In genomic region chr9:97398999-97399758, GRCh38 we compare ENCODE assay signal across 9 cellular contexts. TPM values are rescaled to one million over a fixed set of nuclear protein-coding genes. Genes with fewer than 3 reads are reported as not detected.
DNase-seq lines count a peak whose midpoint lies in the region; ATAC-seq and TF ChIP-seq lines count a peak whose summit lies in the region.
"Had no signal": no experiment of that assay in that cellular context is flagged by ENCODE, and none has a peak within 500 bp of the region (broad histone marks: within the 10 kb centered on the region; RNA-seq: fewer than 3 reads in every experiment).

No MANE protein-coding gene starts in this region.

- H4K8ac ChIP-seq in H9 (replicated peaks; ENCODE audit: insufficient read length, low read depth, low read length), result no peak overlapping the region

- H3K36me3 Mint-ChIP-seq in H9 (ENCODE audit: insufficient read depth in 1 of 3, low read depth in 3 of 3), result peaks cover 5 to 14% (median 8%) of the 10 kb centered on the region in 3 experiments
- peaks cover 12% of the 10 kb centered on the region for H3K36me3 Mint-ChIP-seq in activated CD8-positive, alpha-beta memory T cell treated with anti-CD3 and anti-CD28 coated beads, Interleukin-2, amount 10 ng/mL, durations not matched to agents 7 days and 5 days
- H3K36me3 Mint-ChIP-seq in natural killer cell treated with Interleukin-12 subunit alpha and Interleukin-12 subunit beta and Interleukin-15 and Interleukin-18, amount 100 ng/mL, for 72 hours, result peaks cover 9% of the 10 kb centered on the region

- CTCF ChIA-PET in activated CD8-positive, alpha-beta memory T cell treated with anti-CD3 and anti-CD28 coated beads, Interleukin-2, amount 10 ng/mL, durations not matched to agents 7 days and 5 days (lab: Charles Lee), result interaction anchor here (0.9 to 8.4 kb wide), 5 partner anchors 9 to 233 kb away, joined by 4 to 70 read pairs (median 5); partner anchors contain the start of gene TDRD7

- no peaks in the 10 kb centered on the region; the same call in 1 of the 2 replicates for H3K4me1 ChIP-seq in H9 (ENCODE audit: insufficient read depth, low read length)

- H2BK120ac ChIP-seq in H9 (ENCODE audit: low read depth, low read length, poor library complexity, severe bottlenecking), result no peak overlapping the region

- H3K14ac ChIP-seq in H9 (ENCODE audit: insufficient read depth, low read length), result no peak overlapping the region

- DNase-seq in CMK (ENCODE audit: low read depth), result peak; percentile 53
- DNase-seq in H9, result peak; percentile 86
- peak; percentile 19 for DNase-seq in NCI-H526 treated with DMSO at 0.1 percent for 48 hours (lab: John Stamatoyannopoulos, UW)
- DNase-seq in activated CD8-positive, alpha-beta memory T cell treated with anti-CD3 and anti-CD28 coated beads, Interleukin-2, amount 10 ng/mL, durations not matched to agents 7 days and 5 days, result peak; percentile 72
- DNase-seq in erythroblast (lab: John Stamatoyannopoulos, UW), result peak; percentile 74 to 86
- peak; percentile 80 for DNase-seq in natural killer cell treated with Interleukin-12 subunit alpha and Interleukin-12 subunit beta and Interleukin-15 and Interleukin-18, amount 100 ng/mL, for 72 hours (ENCODE audit: low spot score)
- peak; percentile 78 for DNase-seq in stimulated activated naive CD8-positive, alpha-beta T cell treated with anti-CD3 and anti-CD28 coated beads, Interleukin-15, Interleukin-2, amounts not matched to agents 100 U/mL and 50 U/mL, for 24 hours

- H2AFZ ChIP-seq in H9 (ENCODE audit: low read length), result no peak overlapping the region

- H3T11ph ChIP-seq in H9 (ENCODE audit: low read length), result no peak overlapping the region

- H3K23ac ChIP-seq in H9 (ENCODE audit: insufficient read length, low read depth, low read length), result no peak overlapping the region

- H3K18ac ChIP-seq in H9 (ENCODE audit: insufficient read length, low read depth, low read length), result no peak overlapping the region

- H3K27ac Mint-ChIP-seq in H9, result no peak overlapping the region
- H3K27ac Mint-ChIP-seq in activated CD8-positive, alpha-beta memory T cell treated with anti-CD3 and anti-CD28 coated beads, Interleukin-2, amount 10 ng/mL, durations not matched to agents 7 days and 5 days, result no peak overlapping the region
- peak overlapping the region in 1 of 2 donors; percentile 33 for H3K27ac Mint-ChIP-seq in natural killer cell treated with Interleukin-12 subunit alpha and Interleukin-12 subunit beta and Interleukin-15 and Interleukin-18, amount 100 ng/mL, for 72 hours
- H3K27ac Mint-ChIP-seq: IgD-negative memory B cell had no signal

- TF ChIP-seq POLR2A in erythroblast (IDR thresholded peaks at IDR 0.05; ENCODE audit: low read length), result no peak

- no peak overlapping the region for H2BK15ac ChIP-seq in H9 (ENCODE audit: low read depth, low read length)

- H3K9me3 ChIP-seq in H9 (ENCODE audit: control insufficient read depth, low read depth, low read length), result no peaks in the 10 kb centered on the region

- H3K79me2 ChIP-seq in H9 (ENCODE audit: insufficient read depth, low read length), result no peaks in the 10 kb centered on the region

- no peak for ATAC-seq in activated CD8-positive, alpha-beta memory T cell treated with anti-CD3 and anti-CD28 coated beads, Interleukin-2, amount 10 ng/mL, durations not matched to agents 7 days and 5 days
- ATAC-seq in natural killer cell treated with Interleukin-12 subunit alpha and Interleukin-12 subunit beta and Interleukin-15 and Interleukin-18, amount 100 ng/mL, for 72 hours, result peak; percentile 34 to 63
- peak; percentile 25 for ATAC-seq in stimulated activated naive CD8-positive, alpha-beta T cell treated with anti-CD3 and anti-CD28 coated beads, Interleukin-15, Interleukin-2, amounts not matched to agents 100 U/mL and 50 U/mL, for 24 hours
- no peak for ATAC-seq in GM21576 (IDR thresholded peaks at IDR 0.05; ENCODE audit: unreplicated experiment)

- no peak overlapping the region for H4K91ac ChIP-seq in H9 (ENCODE audit: insufficient read length, low read depth, low read length)

- TF ChIP-seq CTCF in H9 (conservative IDR thresholded peaks at IDR 0.05), result peak; percentile 97

- H4K5ac ChIP-seq in H9 (ENCODE audit: insufficient read length, low read depth, low read length), result no peak overlapping the region

- no peaks in the 10 kb centered on the region for H3K79me1 ChIP-seq in H9 (ENCODE audit: insufficient read depth, low read depth, low read length, poor library complexity, severe bottlenecking)

- peaks cover 10% of the 10 kb centered on the region for H3K27me3 Mint-ChIP-seq in H9 (ENCODE audit: low read depth)
- H3K27me3 Mint-ChIP-seq in activated CD8-positive, alpha-beta memory T cell treated with anti-CD3 and anti-CD28 coated beads, Interleukin-2, amount 10 ng/mL, durations not matched to agents 7 days and 5 days, result peaks cover 66% of the 10 kb centered on the region
- peaks cover 18 to 21% of the 10 kb centered on the region in 2 donors for H3K27me3 Mint-ChIP-seq in natural killer cell treated with Interleukin-12 subunit alpha and Interleukin-12 subunit beta and Interleukin-15 and Interleukin-18, amount 100 ng/mL, for 72 hours

- H3K56ac ChIP-seq in H9 (ENCODE audit: insufficient read length, low read depth, low read length), result no peak overlapping the region

- H3K27me3 ChIP-seq in H9 (ENCODE audit: insufficient read depth, low read length), result no peaks in the 10 kb centered on the region

- H3K4me3 Mint-ChIP-seq in H9, result no peak overlapping the region
- H3K4me3 Mint-ChIP-seq in activated CD8-positive, alpha-beta memory T cell treated with anti-CD3 and anti-CD28 coated beads, Interleukin-2, amount 10 ng/mL, durations not matched to agents 7 days and 5 days, result no peak overlapping the region
- H3K4me3 Mint-ChIP-seq in natural killer cell treated with Interleukin-12 subunit alpha and Interleukin-12 subunit beta and Interleukin-15 and Interleukin-18, amount 100 ng/mL, for 72 hours, result peak overlapping the region; percentile 68
- H3K4me3 Mint-ChIP-seq: IgD-negative memory B cell had no signal

- H3K4ac ChIP-seq in H9 (ENCODE audit: low read depth, low read length), result no peak overlapping the region

- no peak overlapping the region for H2BK20ac ChIP-seq in H9 (ENCODE audit: low read depth, low read length, poor library complexity, severe bottlenecking)

- no peak overlapping the region for H2AK5ac ChIP-seq in H9 (ENCODE audit: insufficient read length, low read length)

- no peak overlapping the region for H3K4me2 ChIP-seq in H9 (ENCODE audit: insufficient read depth, insufficient read length, low read length)

- no peaks in the 10 kb centered on the region for H4K20me1 ChIP-seq in H9 (ENCODE audit: control insufficient read depth, insufficient read depth, insufficient read length)

- no CpG with 5 or more reads among the region's 20 CpGs for WGBS in H9 (ENCODE audit: extremely low coverage, insufficient read length, low lambda C conversion rate)

- H3K23me2 ChIP-seq in H9 (ENCODE audit: insufficient read length, low read depth, low read length, poor library complexity, severe bottlenecking), result no peaks in the 10 kb centered on the region

- no peak overlapping the region for H3K9ac ChIP-seq in H9 (ENCODE audit: extremely low read depth, insufficient read length, low read length)

- H2BK12ac ChIP-seq in H9 (ENCODE audit: insufficient read length, low read depth, low read length), result no peak overlapping the region

- H2BK5ac ChIP-seq in H9 (ENCODE audit: insufficient read length, low read length), result no peak overlapping the region

- peaks cover 9 to 16% of the 10 kb centered on the region in 2 experiments for H3K9me3 Mint-ChIP-seq in H9
- H3K9me3 Mint-ChIP-seq in activated CD8-positive, alpha-beta memory T cell treated with anti-CD3 and anti-CD28 coated beads, Interleukin-2, amount 10 ng/mL, durations not matched to agents 7 days and 5 days (ENCODE audit: low read depth), result peaks cover 10% of the 10 kb centered on the region
- peaks cover 4% of the 10 kb centered on the region for H3K9me3 Mint-ChIP-seq in natural killer cell treated with Interleukin-12 subunit alpha and Interleukin-12 subunit beta and Interleukin-15 and Interleukin-18, amount 100 ng/mL, for 72 hours

- H3K27ac ChIP-seq in H9 (ENCODE audit: insufficient read length, low read depth, low read length), result no peak overlapping the region

- peaks cover 5% of the 10 kb centered on the region in 2 experiments for H3K4me1 Mint-ChIP-seq in H9
- H3K4me1 Mint-ChIP-seq in activated CD8-positive, alpha-beta memory T cell treated with anti-CD3 and anti-CD28 coated beads, Interleukin-2, amount 10 ng/mL, durations not matched to agents 7 days and 5 days, result peaks cover 40% of the 10 kb centered on the region
- peaks cover 17 to 20% of the 10 kb centered on the region in 2 donors for H3K4me1 Mint-ChIP-seq in natural killer cell treated with Interleukin-12 subunit alpha and Interleukin-12 subunit beta and Interleukin-15 and Interleukin-18, amount 100 ng/mL, for 72 hours (ENCODE audit: low read depth in 2 of 2)

RNA-seq across cellular contexts. Expression of gene TDRD7, which starts 12.7 kb away (rescaled TPM):
- 4.2 and 5.1 TPM in 2 replicates for total RNA-seq in H9 (2021)
- 10 to 100 TPM; 10.3 to 15.3 TPM for total RNA-seq in activated CD8-positive, alpha-beta memory T cell treated with anti-CD3 and anti-CD28 coated beads, Interleukin-2, amount 10 ng/mL, durations not matched to agents 7 days and 5 days
- 10 to 100 TPM in 1 of 2 donors, 1 to 10 TPM in 1; 4.5 to 10.3 TPM for total RNA-seq in natural killer cell treated with Interleukin-12 subunit alpha and Interleukin-12 subunit beta and Interleukin-15 and Interleukin-18, amount 100 ng/mL, for 72 hours

Comparison
In these comparisons a context has a peak if more than half of its experiments do, and no peak if none do; other contexts are left out.
1. DNase-seq: peak in every context shown above with its lines; median percentile 86 in H9; 80 in erythroblast; 80 in natural killer cell treated with Interleukin-12 subunit alpha and Interleukin-12 subunit beta and Interleukin-15 and Interleukin-18, amount 100 ng/mL, for 72 hours; 78 in stimulated activated naive CD8-positive, alpha-beta T cell treated with anti-CD3 and anti-CD28 coated beads, Interleukin-15, Interleukin-2, amounts not matched to agents 100 U/mL and 50 U/mL, for 24 hours; 72 in activated CD8-positive, alpha-beta memory T cell treated with anti-CD3 and anti-CD28 coated beads, Interleukin-2, amount 10 ng/mL, durations not matched to agents 7 days and 5 days; 53 in CMK; 19 in NCI-H526 treated with DMSO at 0.1 percent for 48 hours.
2. ATAC-seq: peak in natural killer cell treated with Interleukin-12 subunit alpha and Interleukin-12 subunit beta and Interleukin-15 and Interleukin-18, amount 100 ng/mL, for 72 hours (2 of 2) and stimulated activated naive CD8-positive, alpha-beta T cell treated with anti-CD3 and anti-CD28 coated beads, Interleukin-15, Interleukin-2, amounts not matched to agents 100 U/mL and 50 U/mL, for 24 hours (single experiment); none in activated CD8-positive, alpha-beta memory T cell treated with anti-CD3 and anti-CD28 coated beads, Interleukin-2, amount 10 ng/mL, durations not matched to agents 7 days and 5 days (single experiment) and GM21576 (single experiment).